In the genomic region with DNA sequence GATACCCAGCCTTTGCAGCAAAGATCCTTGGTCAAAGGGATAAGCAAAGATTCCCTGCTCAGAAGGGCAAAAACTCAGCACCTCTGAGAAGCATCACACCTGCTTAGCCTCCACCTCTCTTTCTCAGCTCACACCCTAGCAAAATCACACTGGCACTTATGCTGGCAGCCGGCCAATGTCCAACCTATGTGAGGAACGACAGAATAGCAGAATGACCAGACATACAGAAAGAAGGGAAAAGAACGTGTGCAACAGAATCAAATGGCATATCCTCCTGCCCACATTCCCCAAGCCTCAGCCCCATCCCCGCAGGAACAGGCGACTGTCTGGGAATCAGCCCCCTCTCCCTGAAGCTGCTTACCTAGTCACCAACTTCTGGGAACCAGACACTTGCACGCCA, we compare ENCODE assay signal across 22 cellular contexts. TPM values are rescaled to one million over a fixed set of nuclear protein-coding genes. Genes with fewer than 3 reads are reported as not detected.
DNase-seq lines count a peak whose midpoint lies in the region; ATAC-seq, FAIRE-seq and TF ChIP-seq lines count a peak whose summit lies in the region.
"Had no signal": no experiment of that assay in that cellular context is flagged by ENCODE, and none has a peak within 500 bp of the region (broad histone marks: within the 10 kb centered on the region; RNA-seq: fewer than 3 reads in every experiment).

No MANE protein-coding gene starts in this region.

- POLR2A ChIA-PET in CD4-positive, alpha-beta memory T cell (lab: Charles Lee; ENCODE audit: partially characterized antibody): interaction anchor here (0.8 to 8.6 kb wide), 6 partner anchors 13 to 243 kb away, joined by 3 to 170 read pairs (median 4); a partner anchor contains a TSS
- POLR2A ChIA-PET in K562 (lab: Yijun Ruan, JAX): interaction anchor here (1.0 to 1.3 kb wide), 3 partner anchors 9 to 265 kb away, joined by 3 to 4 read pairs (median 3); no protein-coding TSS in a partner anchor

- no peaks in the 10 kb centered on the region for H3K27me3 ChIP-seq in CD4-positive, alpha-beta memory T cell (ENCODE audit: insufficient read depth, low read length)
- peaks cover 4 to 6% of the 10 kb centered on the region in 2 experiments; a peak in 1 of 5 replicates for H3K27me3 ChIP-seq in K562 (ENCODE audit: control insufficient read depth in 2 of 2, insufficient read depth in 2 of 2, low read length in 2 of 2)
- H3K27me3 ChIP-seq: thyroid gland had no signal

- CTCF ChIA-PET in CD4-positive, alpha-beta memory T cell (lab: Charles Lee; ENCODE audit: partially characterized antibody): interaction anchor here (1.2 to 2.2 kb wide), 5 partner anchors 13 to 265 kb away, joined by 3 to 10 read pairs (median 3); a partner anchor contains a TSS
- CTCF ChIA-PET in K562 (lab: Yijun Ruan, JAX; ENCODE audit: low intra/inter-chr PET ratio): no interaction called here

- 13% methylated on average over 5 of the region's 6 CpGs for WGBS in K562 (ENCODE audit: insufficient coverage, low coverage, missing lambda C conversion rate)

- H3K9ac ChIP-seq in K562 (ENCODE audit: insufficient read depth in 1 of 2, low read depth in 2 of 2, low read length in 2 of 2): no peak overlapping the region

- H2AFZ ChIP-seq in K562 (ENCODE audit: low read depth, low read length): peak overlapping the region; percentile 56; the same call in 1 of the 2 replicates

- H3K36me3 ChIP-seq in CD4-positive, alpha-beta memory T cell (ENCODE audit: insufficient read depth, low read length): no peaks in the 10 kb centered on the region
- H3K36me3 ChIP-seq in K562 (ENCODE audit: control insufficient read depth, insufficient read depth, low read length): no peaks in the 10 kb centered on the region
- H3K36me3 ChIP-seq: thyroid gland had no signal

- H3K4me1 ChIP-seq in CD4-positive, alpha-beta memory T cell (ENCODE audit: insufficient read depth, low read length): peaks cover 74% of the 10 kb centered on the region
- H3K4me1 ChIP-seq in K562 (replicated peaks in 1 of 2; ENCODE audit: control insufficient read depth in 2 of 2, insufficient read depth in 2 of 2, low read length in 2 of 2): peaks cover 22 to 24% of the 10 kb centered on the region in 2 experiments

- TF ChIP-seq CTCF in K562 (IDR thresholded peaks at IDR 0.05 in 2 of 3, conservative IDR thresholded peaks at IDR 0.05 in 1 of 3; ENCODE audit: insufficient read depth in 2 of 3, low read depth in 1 of 3, low read length in 3 of 3): no peak

- no peaks in the 10 kb centered on the region for H3K9me3 Mint-ChIP-seq in CD4-positive, alpha-beta memory T cell
- no peaks in the 10 kb centered on the region for H3K9me3 Mint-ChIP-seq in IgD-negative memory B cell
- no peaks in the 10 kb centered on the region for H3K9me3 Mint-ChIP-seq in naive B cell
- H3K9me3 Mint-ChIP-seq: natural killer cell had no signal

- ATAC-seq in K562 (no peak), naive B cell (ENCODE audit: low read depth in 2 of 2) (no peak)
- ATAC-seq: activated CD4-positive, alpha-beta T cell treated with anti-CD3 and anti-CD28 coated beads for 36 hours; foreskin keratinocyte; natural killer cell had no signal

- no peak for DNase-seq in CD4-positive, alpha-beta memory T cell
- DNase-seq in K562 (ENCODE audit: extremely low read depth in 1 of 4, low spot score in 3 of 4) (no peak), naive B cell (no peak), putamen (ENCODE audit: low spot score) (no peak), LoVo (ENCODE audit: low spot score) (no peak)
- no peak for DNase-seq in stimulated activated CD4-positive, alpha-beta T cell treated with anti-CD3 and anti-CD28 coated beads, Interleukin-15, amount 100 ng/mL, for 24 hours
- DNase-seq: activated CD4-positive, alpha-beta T cell treated with anti-CD3 and anti-CD28 coated beads for 36 hours; activated CD8-positive, alpha-beta memory T cell treated with anti-CD3 and anti-CD28 coated beads, Interleukin-2, amount 50 U/mL, for 48 hours; activated gamma-delta T cell treated with Interleukin-2 at 50 U/mL for 16 hours; DMS79; foreskin keratinocyte; HCEC 1CT; natural killer cell; NCI-H146; NCI-H226; T-helper 9 cell; thyroid gland had no signal

- no peak overlapping the region for H3K27ac ChIP-seq in CD4-positive, alpha-beta memory T cell (ENCODE audit: low read depth, low read length)
- no peak overlapping the region for H3K27ac ChIP-seq in K562 (ENCODE audit: extremely low read depth, low read depth, low read length)
- H3K27ac ChIP-seq: foreskin keratinocyte, thyroid gland had no signal

- H3K36me3 Mint-ChIP-seq in CD4-positive, alpha-beta memory T cell: no peaks in the 10 kb centered on the region
- H3K36me3 Mint-ChIP-seq in IgD-negative memory B cell: no peaks in the 10 kb centered on the region
- no peaks in the 10 kb centered on the region for H3K36me3 Mint-ChIP-seq in naive B cell
- H3K36me3 Mint-ChIP-seq: natural killer cell had no signal

- no peaks in the 10 kb centered on the region for H3K27me3 Mint-ChIP-seq in CD4-positive, alpha-beta memory T cell
- H3K27me3 Mint-ChIP-seq in IgD-negative memory B cell: no peaks in the 10 kb centered on the region
- H3K27me3 Mint-ChIP-seq in naive B cell: no peaks in the 10 kb centered on the region
- H3K27me3 Mint-ChIP-seq: activated CD4-positive, alpha-beta T cell treated with anti-CD3 and anti-CD28 coated beads for 36 hours had no signal

- no peak for TF ChIP-seq RAD21 in K562 (CRISPR knock-in tag; conservative IDR thresholded peaks at IDR 0.05 in 1 of 2, IDR thresholded peaks at IDR 0.05 in 1 of 2)

- H4K20me1 ChIP-seq in K562 (replicated peaks; ENCODE audit: control insufficient read depth, insufficient read depth, low read length): no peaks in the 10 kb centered on the region

- H3K9me1 ChIP-seq in K562 (ENCODE audit: control insufficient read depth, insufficient read depth, low read length): no peaks in the 10 kb centered on the region

- FAIRE-seq in K562 (lab: Jason Lieb, UNC): no peak

- H3K9me3 ChIP-seq in CD4-positive, alpha-beta memory T cell (ENCODE audit: control insufficient read depth in 1 of 2, low read length in 2 of 2): no peaks in the 10 kb centered on the region
- no peaks in the 10 kb centered on the region for H3K9me3 ChIP-seq in K562 (replicated peaks; ENCODE audit: control insufficient read depth, insufficient read depth, low read depth, low read length)
- H3K9me3 ChIP-seq: thyroid gland had no signal

- H3K27ac Mint-ChIP-seq in CD4-positive, alpha-beta memory T cell: peak overlapping the region in 6 of 7 donors; percentile 15 to 73 (median 47)
- H3K27ac Mint-ChIP-seq in IgD-negative memory B cell: peak overlapping the region; percentile 10 to 89 (median 81)
- peak overlapping the region in 4 of 6 donors; percentile 59 to 96 (median 86) for H3K27ac Mint-ChIP-seq in naive B cell
- H3K27ac Mint-ChIP-seq: natural killer cell, progenitor cell of endocrine pancreas had no signal

- peak overlapping the region; percentile 52; the same call in 1 of the 2 replicates for H3K4me2 ChIP-seq in K562 (ENCODE audit: insufficient read depth, low read length)

- in situ Hi-C loops in K562 (cut with MboI): no loop called here

- TF ChIP-seq POLR2A in K562 (conservative IDR thresholded peaks at IDR 0.05): no peak

- no peaks in the 10 kb centered on the region for H3K79me2 ChIP-seq in K562 (ENCODE audit: control insufficient read depth, insufficient read depth, low read length)

- intact Hi-C loops in CD4-positive, alpha-beta memory T cell (cut with micrococcal nuclease): loop anchor here (10.0 kb wide), 1 partner anchor 121 kb away; no protein-coding TSS in a partner anchor
- intact Hi-C loops in K562 (cut with micrococcal nuclease): no loop called here

- BruUV-seq in K562 (replicated peaks; lab: Mats Ljungman, UMichigan): no TSS peak

- H3K4me3 ChIP-seq in CD4-positive, alpha-beta memory T cell (ENCODE audit: low read length in 2 of 2): no peak overlapping the region
- no peak overlapping the region for H3K4me3 ChIP-seq in K562
- H3K4me3 ChIP-seq: thyroid gland had no signal

- no peak for TF ChIP-seq EP300 in K562 (IDR thresholded peaks at IDR 0.05; ENCODE audit: low read length)

- H3K4me3 Mint-ChIP-seq in CD4-positive, alpha-beta memory T cell: peak overlapping the region in 4 of 8 donors; percentile 65 to 77 (median 67)
- H3K4me3 Mint-ChIP-seq in IgD-negative memory B cell (peak overlapping the region in 2 of 4 donors; percentile 63 to 87), naive B cell (peak overlapping the region in 5 of 8 donors; percentile 42 to 87 (median 72))
- H3K4me3 Mint-ChIP-seq: activated CD4-positive, alpha-beta T cell treated with anti-CD3 and anti-CD28 coated beads for 36 hours; natural killer cell had no signal

- peaks cover 53 to 90% (median 64%) of the 10 kb centered on the region in 4 donors for H3K4me1 Mint-ChIP-seq in CD4-positive, alpha-beta memory T cell
- H3K4me1 Mint-ChIP-seq in IgD-negative memory B cell (peaks cover 32 to 50% (median 40%) of the 10 kb centered on the region in 3 donors), naive B cell (peaks cover 40 to 61% (median 58%) of the 10 kb centered on the region in 3 donors)

RNA-seq across cellular contexts. Expression of a gene that starts 0.7 kb away (rescaled TPM):
- total RNA-seq in CD4-positive, alpha-beta memory T cell: under 1 TPM; 0.41 to 0.42 TPM
- under 1 TPM in 1 of 2 donors, not detected in 1; 0.46 TPM for polyA plus RNA-seq in CD4-positive, alpha-beta memory T cell
- polyA plus RNA-seq in IgD-negative memory B cell: 0.44 TPM
- total RNA-seq in K562 (2011; cell fraction: chromatin; rRNA removed; ENCODE audit: low replicate concordance): not detected in 2 replicates
- not detected in 2 replicates for total RNA-seq in K562 (2011; cell fraction: nucleolus; rRNA removed)
- total RNA-seq in K562 (2011; cell fraction: nucleoplasm; rRNA removed): not detected in 2 replicates
- 0.08 TPM in 1 of 2 replicates, not detected in the other for total RNA-seq in K562 (2014; rRNA removed)
- total RNA-seq in K562 (2014; rRNA removed; fragmentation: Illumina TruSeq; extraction: Trizol): 0.26 TPM in 1 of 2 replicates, not detected in the other
- 0.19 and 0.33 TPM in 2 replicates for total RNA-seq in K562 (2015; rRNA removed; fragmentation: Illumina TruSeq; extraction: Trizol)
- total RNA-seq in K562 (2021): not detected in 2 replicates
- 0.13 and 0.19 TPM in 2 replicates for polyA plus RNA-seq in K562 (2011; rRNA removed)
- 0.04 and 0.09 TPM in 2 replicates for polyA plus RNA-seq in K562 (2011; cell fraction: cytosol; rRNA removed)
- 0.18 TPM in 1 of 2 replicates, not detected in the other for polyA plus RNA-seq in K562 (2011; cell fraction: nucleus; rRNA removed)
- 0.43 and 0.48 TPM in 2 replicates for polyA plus RNA-seq in K562 (2012)
- polyA plus RNA-seq in K562 (2014; fragmentation: Illumina TruSeq; extraction: Trizol): 0.12 TPM in 2 replicates
- polyA plus RNA-seq in K562 (2014; fragmentation: Nextera tagmentation; extraction: Ambion mirVana): under 1 TPM; 0.20 to 0.35 TPM
- 0.09 TPM in 1 of 2 replicates, not detected in the other for polyA plus RNA-seq in K562 (2014; rRNA removed)
- 0.35 TPM in 1 of 2 replicates, not detected in the other for polyA minus RNA-seq in K562 (2011; rRNA and poly(A)+ RNA removed)
- not detected in 2 replicates for polyA minus RNA-seq in K562 (2011; cell fraction: cytosol; rRNA and poly(A)+ RNA removed)
- not detected in 2 replicates for polyA minus RNA-seq in K562 (2011; cell fraction: nucleus; rRNA and poly(A)+ RNA removed)
- polyA plus RNA-seq in naive B cell (ENCODE audit: low read depth in 6 of 6): under 1 TPM in 2 of 6 donors, not detected in 4; 0.23 to 0.39 TPM
- total RNA-seq: chondrocyte, foreskin keratinocyte, HT1080, MCF 10A, progenitor cell of endocrine pancreas had no signal
- polyA plus RNA-seq: foreskin keratinocyte had no signal

RNA-seq across cellular contexts. Expression of a gene that starts 0.7 kb away (rescaled TPM):
- total RNA-seq in CD4-positive, alpha-beta memory T cell: not detected
- not detected for polyA plus RNA-seq in CD4-positive, alpha-beta memory T cell
- polyA plus RNA-seq in IgD-negative memory B cell: not detected
- not detected in 2 replicates for total RNA-seq in K562 (2011; cell fraction: chromatin; rRNA removed; ENCODE audit: low replicate concordance)
- not detected in 2 replicates for total RNA-seq in K562 (2011; cell fraction: nucleolus; rRNA removed)
- total RNA-seq in K562 (2011; cell fraction: nucleoplasm; rRNA removed): not detected in 2 replicates
- total RNA-seq in K562 (2014; rRNA removed): not detected in 2 replicates
- not detected in 2 replicates for total RNA-seq in K562 (2014; rRNA removed; fragmentation: Illumina TruSeq; extraction: Trizol)
- total RNA-seq in K562 (2015; rRNA removed; fragmentation: Illumina TruSeq; extraction: Trizol): 0.11 TPM in 1 of 2 replicates, not detected in the other
- 0.13 TPM in 1 of 2 replicates, not detected in the other for total RNA-seq in K562 (2021)
- polyA plus RNA-seq in K562 (2011; rRNA removed): not detected in 2 replicates
- not detected in 2 replicates for polyA plus RNA-seq in K562 (2011; cell fraction: cytosol; rRNA removed)
- polyA plus RNA-seq in K562 (2011; cell fraction: nucleus; rRNA removed): not detected in 2 replicates
- not detected in 2 replicates for polyA plus RNA-seq in K562 (2012)
- not detected in 2 replicates for polyA plus RNA-seq in K562 (2014; fragmentation: Illumina TruSeq; extraction: Trizol)
- under 1 TPM in 1 of 2 experiments, not detected in 1; 0.11 TPM for polyA plus RNA-seq in K562 (2014; fragmentation: Nextera tagmentation; extraction: Ambion mirVana)
- polyA plus RNA-seq in K562 (2014; rRNA removed): not detected in 2 replicates
- not detected in 2 replicates for polyA minus RNA-seq in K562 (2011; rRNA and poly(A)+ RNA removed)
- not detected in 2 replicates for polyA minus RNA-seq in K562 (2011; cell fraction: cytosol; rRNA and poly(A)+ RNA removed)
- not detected in 2 replicates for polyA minus RNA-seq in K562 (2011; cell fraction: nucleus; rRNA and poly(A)+ RNA removed)
- under 1 TPM in 1 of 6 donors, not detected in 5; 0.40 TPM for polyA plus RNA-seq in naive B cell (ENCODE audit: low read depth in 6 of 6)
- total RNA-seq: activated CD4-positive, alpha-beta T cell treated with anti-CD3 and anti-CD28 coated beads for 36 hours; chondrocyte; foreskin keratinocyte; HT1080; MCF 10A; progenitor cell of endocrine pancreas had no signal
- polyA plus RNA-seq: foreskin keratinocyte had no signal

RNA-seq across cellular contexts. Expression of a gene that starts 30.3 kb away (rescaled TPM):
- 10 to 100 TPM; 74.9 to 75.9 TPM for total RNA-seq in CD4-positive, alpha-beta memory T cell
- 100 to 1,000 TPM; 139 to 274 TPM for polyA plus RNA-seq in CD4-positive, alpha-beta memory T cell
- 120 TPM for polyA plus RNA-seq in IgD-negative memory B cell
- total RNA-seq in K562 (2011; cell fraction: chromatin; rRNA removed; ENCODE audit: low replicate concordance): 2.9 and 9.0 TPM in 2 replicates
- 1.2 and 3.2 TPM in 2 replicates for total RNA-seq in K562 (2011; cell fraction: nucleolus; rRNA removed)
- total RNA-seq in K562 (2011; cell fraction: nucleoplasm; rRNA removed): 4.1 and 4.7 TPM in 2 replicates
- total RNA-seq in K562 (2014; rRNA removed): 0.45 and 0.65 TPM in 2 replicates
- total RNA-seq in K562 (2014; rRNA removed; fragmentation: Illumina TruSeq; extraction: Trizol): 0.99 and 1.1 TPM in 2 replicates
- total RNA-seq in K562 (2015; rRNA removed; fragmentation: Illumina TruSeq; extraction: Trizol): 0.90 and 1.3 TPM in 2 replicates
- total RNA-seq in K562 (2021): 0.72 and 1.2 TPM in 2 replicates
- polyA plus RNA-seq in K562 (2011; rRNA removed): 2.7 and 4.2 TPM in 2 replicates
- 0.91 and 2.6 TPM in 2 replicates for polyA plus RNA-seq in K562 (2011; cell fraction: cytosol; rRNA removed)
- 14.7 and 27.0 TPM in 2 replicates for polyA plus RNA-seq in K562 (2011; cell fraction: nucleus; rRNA removed)
- 0.95 and 2.6 TPM in 2 replicates for polyA plus RNA-seq in K562 (2012)
- 1.7 and 1.9 TPM in 2 replicates for polyA plus RNA-seq in K562 (2014; fragmentation: Illumina TruSeq; extraction: Trizol)
- under 1 TPM; 0.48 to 0.76 TPM for polyA plus RNA-seq in K562 (2014; fragmentation: Nextera tagmentation; extraction: Ambion mirVana)
- 1.3 and 1.8 TPM in 2 replicates for polyA plus RNA-seq in K562 (2014; rRNA removed)
- polyA minus RNA-seq in K562 (2011; rRNA and poly(A)+ RNA removed): 1.2 and 3.8 TPM in 2 replicates
- 1.0 TPM in 1 of 2 replicates, not detected in the other for polyA minus RNA-seq in K562 (2011; cell fraction: cytosol; rRNA and poly(A)+ RNA removed)
- 2.3 and 4.9 TPM in 2 replicates for polyA minus RNA-seq in K562 (2011; cell fraction: nucleus; rRNA and poly(A)+ RNA removed)
- 100 to 1,000 TPM; 349 to 661 (median 403) TPM for polyA plus RNA-seq in naive B cell (ENCODE audit: low read depth in 6 of 6)

RNA-seq across cellular contexts. Expression of a gene that starts 54.8 kb away (rescaled TPM):
- total RNA-seq in CD4-positive, alpha-beta memory T cell: 100 to 1,000 TPM; 103 to 112 TPM
- 100 to 1,000 TPM; 487 to 655 TPM for polyA plus RNA-seq in CD4-positive, alpha-beta memory T cell
- polyA plus RNA-seq in IgD-negative memory B cell (390 TPM), K562 (2011; rRNA removed) (1,020 and 1,271 TPM in 2 replicates), K562 (2014; fragmentation: Illumina TruSeq; extraction: Trizol) (896 and 1,028 TPM in 2 replicates), K562 (2014; fragmentation: Nextera tagmentation; extraction: Ambion mirVana) (1,000 to 10,000 TPM; 2,499 to 2,735 TPM), K562 (2014; rRNA removed) (1,033 and 1,042 TPM in 2 replicates), naive B cell (ENCODE audit: low read depth in 6 of 6) (100 to 1,000 TPM; 356 to 441 (median 405) TPM)
- total RNA-seq in K562 (2011; cell fraction: chromatin; rRNA removed; ENCODE audit: low replicate concordance): 30.9 and 50.4 TPM in 2 replicates
- total RNA-seq in K562 (2011; cell fraction: nucleolus; rRNA removed): 36.7 and 51.9 TPM in 2 replicates
- total RNA-seq in K562 (2011; cell fraction: nucleoplasm; rRNA removed): 51.1 and 70.5 TPM in 2 replicates
- total RNA-seq in K562 (2014; rRNA removed) (727 and 890 TPM in 2 replicates), K562 (2014; rRNA removed; fragmentation: Illumina TruSeq; extraction: Trizol) (1,061 and 1,110 TPM in 2 replicates), K562 (2015; rRNA removed; fragmentation: Illumina TruSeq; extraction: Trizol) (1,044 and 1,100 TPM in 2 replicates), K562 (2021) (651 and 736 TPM in 2 replicates)
- polyA plus RNA-seq in K562 (2011; cell fraction: cytosol; rRNA removed): 438 and 690 TPM in 2 replicates
- polyA plus RNA-seq in K562 (2011; cell fraction: nucleus; rRNA removed): 132 and 238 TPM in 2 replicates
- polyA plus RNA-seq in K562 (2012): 643 and 784 TPM in 2 replicates
- polyA minus RNA-seq in K562 (2011; rRNA and poly(A)+ RNA removed): 658 and 670 TPM in 2 replicates
- polyA minus RNA-seq in K562 (2011; cell fraction: cytosol; rRNA and poly(A)+ RNA removed): 238 and 250 TPM in 2 replicates
- polyA minus RNA-seq in K562 (2011; cell fraction: nucleus; rRNA and poly(A)+ RNA removed): 15.9 and 51.3 TPM in 2 replicates

RNA-seq across cellular contexts. Expression of a gene that starts 55.0 kb away (rescaled TPM):
- total RNA-seq in CD4-positive, alpha-beta memory T cell: 10 to 100 TPM; 26.3 to 30.3 TPM
- polyA plus RNA-seq in CD4-positive, alpha-beta memory T cell: 10 to 100 TPM; 38.5 to 52.6 TPM
- polyA plus RNA-seq in IgD-negative memory B cell (48.1 TPM), K562 (2011; rRNA removed) (160 and 174 TPM in 2 replicates), K562 (2014; fragmentation: Illumina TruSeq; extraction: Trizol) (101 and 116 TPM in 2 replicates), K562 (2014; fragmentation: Nextera tagmentation; extraction: Ambion mirVana) (10 to 100 TPM; 20.6 to 31.0 TPM), K562 (2014; rRNA removed) (68.3 and 76.3 TPM in 2 replicates), naive B cell (ENCODE audit: low read depth in 6 of 6) (10 to 100 TPM; 46.4 to 61.2 (median 54.8) TPM)
- total RNA-seq in K562 (2011; cell fraction: chromatin; rRNA removed; ENCODE audit: low replicate concordance): 55.5 and 146 TPM in 2 replicates
- total RNA-seq in K562 (2011; cell fraction: nucleolus; rRNA removed): 105 and 113 TPM in 2 replicates
- total RNA-seq in K562 (2011; cell fraction: nucleoplasm; rRNA removed): 67.2 and 95.3 TPM in 2 replicates
- total RNA-seq in K562 (2014; rRNA removed) (68.1 and 89.8 TPM in 2 replicates), K562 (2014; rRNA removed; fragmentation: Illumina TruSeq; extraction: Trizol) (72.4 and 78.5 TPM in 2 replicates), K562 (2015; rRNA removed; fragmentation: Illumina TruSeq; extraction: Trizol) (74.2 and 75.3 TPM in 2 replicates), K562 (2021) (92.3 and 94.4 TPM in 2 replicates)
- polyA plus RNA-seq in K562 (2011; cell fraction: cytosol; rRNA removed): 141 and 162 TPM in 2 replicates
- polyA plus RNA-seq in K562 (2011; cell fraction: nucleus; rRNA removed): 336 and 420 TPM in 2 replicates
- 49.8 and 86.5 TPM in 2 replicates for polyA plus RNA-seq in K562 (2012)
- polyA minus RNA-seq in K562 (2011; rRNA and poly(A)+ RNA removed): 97.4 and 135 TPM in 2 replicates
- polyA minus RNA-seq in K562 (2011; cell fraction: cytosol; rRNA and poly(A)+ RNA removed): 54.2 and 76.3 TPM in 2 replicates
- polyA minus RNA-seq in K562 (2011; cell fraction: nucleus; rRNA and poly(A)+ RNA removed): 42.7 and 50.2 TPM in 2 replicates
